Comparison of ENCODE assay signal across 16 cellular contexts in genomic region chr4:74539043-74539790, GRCh38.
DNase-seq lines count a peak whose midpoint lies in the region; ATAC-seq, FAIRE-seq and TF ChIP-seq lines count a peak whose summit lies in the region.
"Had no signal": no experiment of that assay in that cellular context is flagged by ENCODE, and none has a peak within 500 bp of the region (broad histone marks: within the 10 kb centered on the region; RNA-seq: fewer than 3 reads in every experiment).

No MANE protein-coding gene starts in this region.

- TF ChIP-seq EP300 in SK-N-SH (IDR thresholded peaks at IDR 0.05; ENCODE audit: borderline replicate concordance in 1 of 2, low read depth in 1 of 2, low read length in 1 of 2): no peak

- no peak overlapping the region for H3K27ac Mint-ChIP-seq in stimulated activated naive B cell treated with anti-CD40 and anti-IgM and Interleukin-4, amounts not matched to agents 10 μg/mL and 1 μg/mL and 100 μg/mL, for 72 hours
- H3K27ac Mint-ChIP-seq: effector memory CD8-positive, alpha-beta T cell; stimulated activated effector memory CD8-positive, alpha-beta T cell treated with anti-CD3 and anti-CD28 coated beads, Interleukin-12 subunit alpha, Interleukin-12 subunit beta, amount 100 ng/mL, for 72 hours had no signal

- no peak overlapping the region for H3K4me2 ChIP-seq in SK-N-SH
- H3K4me2 ChIP-seq: BLaER1 had no signal

- H3K36me3 Mint-ChIP-seq in stimulated activated naive B cell treated with anti-CD40 and anti-IgM and Interleukin-4, amounts not matched to agents 10 μg/mL and 1 μg/mL and 100 μg/mL, for 72 hours: no peaks in the 10 kb centered on the region
- H3K36me3 Mint-ChIP-seq: stimulated activated effector memory CD8-positive, alpha-beta T cell treated with anti-CD3 and anti-CD28 coated beads, Interleukin-12 subunit alpha, Interleukin-12 subunit beta, amount 100 ng/mL, for 72 hours had no signal

- H3K36me3 ChIP-seq in pancreas: no peaks in the 10 kb centered on the region
- H3K36me3 ChIP-seq in SK-N-SH (replicated peaks in 1 of 2; ENCODE audit: control insufficient read depth in 1 of 2, insufficient read depth in 2 of 2, low read length in 1 of 2): no peaks in the 10 kb centered on the region
- H3K36me3 ChIP-seq: BLaER1, ovary, SJCRH30 had no signal

- H3K4me1 Mint-ChIP-seq in stimulated activated naive B cell treated with anti-CD40 and anti-IgM and Interleukin-4, amounts not matched to agents 10 μg/mL and 1 μg/mL and 100 μg/mL, for 72 hours: peaks cover 0 to 14% of the 10 kb centered on the region in 2 donors
- H3K4me1 Mint-ChIP-seq: stimulated activated effector memory CD8-positive, alpha-beta T cell treated with anti-CD3 and anti-CD28 coated beads, Interleukin-12 subunit alpha, Interleukin-12 subunit beta, amount 100 ng/mL, for 72 hours had no signal

- H3K4me3 ChIP-seq in pancreas (no peak overlapping the region), SK-N-SH (ENCODE audit: low read depth in 2 of 2, low read length in 1 of 2) (no peak overlapping the region)
- H3K4me3 ChIP-seq: BLaER1, ovary, SJCRH30 had no signal

- FAIRE-seq in pancreas (lab: Jason Lieb, UNC): no peak

- H3F3A ChIP-seq in SK-N-SH (replicated peaks; ENCODE audit: insufficient read depth): no peaks in the 10 kb centered on the region

- no peak overlapping the region for H3K9ac ChIP-seq in SK-N-SH
- H3K9ac ChIP-seq: BLaER1 had no signal

- H3K9me3 ChIP-seq in pancreas: no peaks in the 10 kb centered on the region
- no peaks in the 10 kb centered on the region for H3K9me3 ChIP-seq in SK-N-SH
- H3K9me3 ChIP-seq: BLaER1, ovary, SJCRH30 had no signal

- H3K79me2 ChIP-seq in SK-N-SH (ENCODE audit: insufficient read depth): no peaks in the 10 kb centered on the region

- no peaks in the 10 kb centered on the region for H3K9me2 ChIP-seq in SK-N-SH

- no peak for TF ChIP-seq CTCF in pancreas (IDR thresholded peaks at IDR 0.05)
- no peak for TF ChIP-seq CTCF in SK-N-SH (IDR thresholded peaks at IDR 0.05)

- H3K27ac ChIP-seq in pancreas (peak overlapping the region in 1 of 4 donors; percentile 24), SK-N-SH (ENCODE audit: low read depth in 2 of 2, low read length in 1 of 2) (no peak overlapping the region)
- H3K27ac ChIP-seq: BLaER1, ovary, SJCRH30, VCaP had no signal

- peaks cover 0 to 2% of the 10 kb centered on the region in 2 donors for H3K9me3 Mint-ChIP-seq in stimulated activated naive B cell treated with anti-CD40 and anti-IgM and Interleukin-4, amounts not matched to agents 10 μg/mL and 1 μg/mL and 100 μg/mL, for 72 hours
- H3K9me3 Mint-ChIP-seq: effector memory CD8-positive, alpha-beta T cell; stimulated activated effector memory CD8-positive, alpha-beta T cell treated with anti-CD3 and anti-CD28 coated beads, Interleukin-12 subunit alpha, Interleukin-12 subunit beta, amount 100 ng/mL, for 72 hours had no signal

- H4K20me1 ChIP-seq in SK-N-SH (ENCODE audit: insufficient read depth): no peaks in the 10 kb centered on the region
- H4K20me1 ChIP-seq: BLaER1 had no signal

- peak; percentile 39 for ATAC-seq in GM18870 (IDR thresholded peaks at IDR 0.05; ENCODE audit: unreplicated experiment)
- ATAC-seq in HG03460 (IDR thresholded peaks at IDR 0.05; ENCODE audit: unreplicated experiment): peak; percentile 39
- peak; percentile 66 for ATAC-seq in esophagus mucosa
- ATAC-seq in pancreas: peak; percentile 72 to 89 (median 86)
- no peak for ATAC-seq in stimulated activated naive B cell treated with anti-CD40 and anti-IgM and Interleukin-4, amounts not matched to agents 10 μg/mL and 1 μg/mL and 100 μg/mL, for 72 hours (replicated peaks)
- ATAC-seq in GM19452 (IDR thresholded peaks at IDR 0.05; ENCODE audit: unreplicated experiment): no peak
- ATAC-seq: effector memory CD8-positive, alpha-beta T cell; stimulated activated effector memory CD8-positive, alpha-beta T cell treated with anti-CD3 and anti-CD28 coated beads, Interleukin-12 subunit alpha, Interleukin-12 subunit beta, amount 100 ng/mL, for 72 hours had no signal

- intact Hi-C loops in pancreas (cut with DNase I): no loop called here

- DNase-seq in pancreas (no peak), SK-N-SH (no peak), NCI-H1930 (lab: John Stamatoyannopoulos, UW) (no peak)
- DNase-seq in stimulated activated naive B cell treated with anti-CD40 and anti-IgM and Interleukin-4, amounts not matched to agents 10 μg/mL and 1 μg/mL and 100 μg/mL, for 72 hours: no peak
- DNase-seq: activated CD8-positive, alpha-beta memory T cell treated with anti-CD3 and anti-CD28 coated beads, Interleukin-2, amount 50 U/mL, for 4 hours; effector memory CD8-positive, alpha-beta T cell; NCI-H1436; ovary; SJCRH30 had no signal

- H3K4me1 ChIP-seq in pancreas: peaks cover 0 to 13% (median 6%) of the 10 kb centered on the region in 3 donors
- H3K4me1 ChIP-seq in SK-N-SH (ENCODE audit: control insufficient read depth in 1 of 2, insufficient read depth in 2 of 2, low read depth in 1 of 2, low read length in 1 of 2): no peaks in the 10 kb centered on the region
- H3K4me1 ChIP-seq: SJCRH30 had no signal

- H2AFZ ChIP-seq in SK-N-SH (ENCODE audit: low read depth): no peak overlapping the region

- no peak overlapping the region for H3K4me3 Mint-ChIP-seq in stimulated activated naive B cell treated with anti-CD40 and anti-IgM and Interleukin-4, amounts not matched to agents 10 μg/mL and 1 μg/mL and 100 μg/mL, for 72 hours
- H3K4me3 Mint-ChIP-seq: effector memory CD8-positive, alpha-beta T cell; stimulated activated effector memory CD8-positive, alpha-beta T cell treated with anti-CD3 and anti-CD28 coated beads, Interleukin-12 subunit alpha, Interleukin-12 subunit beta, amount 100 ng/mL, for 72 hours had no signal

- CTCF ChIA-PET in SK-N-SH (lab: Yijun Ruan, JAX): no interaction called here

- H3K27me3 ChIP-seq in pancreas (no peaks in the 10 kb centered on the region), SK-N-SH (ENCODE audit: insufficient read depth) (no peaks in the 10 kb centered on the region)
- H3K27me3 ChIP-seq: BLaER1, ovary, SJCRH30 had no signal

- WGBS in pancreas, 2 donors: 49 to 51% methylated on average over 3 of the region's 3 CpGs
- 13% methylated on average over 3 of the region's 3 CpGs for WGBS in SK-N-SH (ENCODE audit: low lambda C conversion rate)

- TF ChIP-seq RAD21 in SK-N-SH (IDR thresholded peaks at IDR 0.05; ENCODE audit: low read length): no peak

- H3K27me3 Mint-ChIP-seq in stimulated activated naive B cell treated with anti-CD40 and anti-IgM and Interleukin-4, amounts not matched to agents 10 μg/mL and 1 μg/mL and 100 μg/mL, for 72 hours: peaks cover 5 to 7% of the 10 kb centered on the region in 2 donors

- POLR2A ChIA-PET in SK-N-SH (lab: Yijun Ruan, JAX): no interaction called here

TF ChIP-seq in SK-N-SH, 30 proteins besides CTCF, POLR2A, EP300 and RAD21:
- no peak for TF ChIP-seq ELF1 (IDR thresholded peaks at IDR 0.05)
- no peak for TF ChIP-seq SMC3 (IDR thresholded peaks at IDR 0.05; ENCODE audit: low read depth, low read length)
- TF ChIP-seq USF2 (IDR thresholded peaks at IDR 0.05; ENCODE audit: borderline replicate concordance, low read depth, low read length): no peak
- TF ChIP-seq TEAD4 (IDR thresholded peaks at IDR 0.05; ENCODE audit: borderline replicate concordance, insufficient read depth): no peak
- TF ChIP-seq MXI1 (IDR thresholded peaks at IDR 0.05; ENCODE audit: low read depth, low read length): no peak
- no peak for TF ChIP-seq EZH2phosphoT487 (IDR thresholded peaks at IDR 0.05; ENCODE audit: borderline replicate concordance, low read depth)
- TF ChIP-seq REST (IDR thresholded peaks at IDR 0.05; ENCODE audit: low read depth, low read length): no peak
- no peak for TF ChIP-seq FOXM1 (IDR thresholded peaks at IDR 0.05; ENCODE audit: low read depth)

Comparison
In these comparisons a context has a peak if more than half of its experiments do, and no peak if none do; other contexts are left out.
1. ATAC-seq: peak in GM18870 (single experiment), HG03460 (single experiment), esophagus mucosa (single experiment) and pancreas (4 of 4); none in stimulated activated naive B cell treated with anti-CD40 and anti-IgM and Interleukin-4, amounts not matched to agents 10 μg/mL and 1 μg/mL and 100 μg/mL, for 72 hours (0 of 2) and GM19452 (single experiment).